1 cellular context compared by ENCODE assay signal in the genomic region with DNA sequence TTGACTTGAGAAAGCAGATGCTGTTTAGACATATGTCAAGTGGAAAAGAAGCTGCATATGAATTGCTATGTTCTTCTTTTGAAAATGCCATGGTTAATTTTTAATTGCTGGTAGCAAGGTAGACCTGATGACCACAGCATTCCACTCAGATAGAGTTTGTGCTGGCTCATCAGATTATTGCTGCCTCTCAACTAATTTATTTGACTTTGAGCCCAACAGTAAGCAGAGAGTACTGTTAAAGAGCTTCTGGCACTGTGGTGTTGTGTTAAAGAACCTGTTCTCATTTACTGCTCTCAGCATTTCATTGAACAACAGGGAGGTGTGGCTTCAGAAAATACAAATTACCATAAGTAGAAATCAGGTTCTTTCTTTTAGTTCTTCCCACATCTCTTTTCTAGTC.
TF ChIP-seq lines count a peak whose summit lies in the region.

No MANE protein-coding gene starts in this region.

TF ChIP-seq in GM23338, 12 proteins besides CTCF, POLR2A, EP300 and RAD21 (continued from another document):
- TF ChIP-seq CREB1 (CRISPR knock-in tag; IDR thresholded peaks at IDR 0.05; ENCODE audit: low read depth) (no peak), POLR2AphosphoS5 (IDR thresholded peaks at IDR 0.05; ENCODE audit: low read depth) (no peak), EZH2 (IDR thresholded peaks at IDR 0.05; ENCODE audit: low read depth, unreplicated experiment) (no peak), ZNF331 (CRISPR knock-in tag; IDR thresholded peaks at IDR 0.05; ENCODE audit: low read depth) (no peak)
- TF ChIP-seq, protein P1, sequence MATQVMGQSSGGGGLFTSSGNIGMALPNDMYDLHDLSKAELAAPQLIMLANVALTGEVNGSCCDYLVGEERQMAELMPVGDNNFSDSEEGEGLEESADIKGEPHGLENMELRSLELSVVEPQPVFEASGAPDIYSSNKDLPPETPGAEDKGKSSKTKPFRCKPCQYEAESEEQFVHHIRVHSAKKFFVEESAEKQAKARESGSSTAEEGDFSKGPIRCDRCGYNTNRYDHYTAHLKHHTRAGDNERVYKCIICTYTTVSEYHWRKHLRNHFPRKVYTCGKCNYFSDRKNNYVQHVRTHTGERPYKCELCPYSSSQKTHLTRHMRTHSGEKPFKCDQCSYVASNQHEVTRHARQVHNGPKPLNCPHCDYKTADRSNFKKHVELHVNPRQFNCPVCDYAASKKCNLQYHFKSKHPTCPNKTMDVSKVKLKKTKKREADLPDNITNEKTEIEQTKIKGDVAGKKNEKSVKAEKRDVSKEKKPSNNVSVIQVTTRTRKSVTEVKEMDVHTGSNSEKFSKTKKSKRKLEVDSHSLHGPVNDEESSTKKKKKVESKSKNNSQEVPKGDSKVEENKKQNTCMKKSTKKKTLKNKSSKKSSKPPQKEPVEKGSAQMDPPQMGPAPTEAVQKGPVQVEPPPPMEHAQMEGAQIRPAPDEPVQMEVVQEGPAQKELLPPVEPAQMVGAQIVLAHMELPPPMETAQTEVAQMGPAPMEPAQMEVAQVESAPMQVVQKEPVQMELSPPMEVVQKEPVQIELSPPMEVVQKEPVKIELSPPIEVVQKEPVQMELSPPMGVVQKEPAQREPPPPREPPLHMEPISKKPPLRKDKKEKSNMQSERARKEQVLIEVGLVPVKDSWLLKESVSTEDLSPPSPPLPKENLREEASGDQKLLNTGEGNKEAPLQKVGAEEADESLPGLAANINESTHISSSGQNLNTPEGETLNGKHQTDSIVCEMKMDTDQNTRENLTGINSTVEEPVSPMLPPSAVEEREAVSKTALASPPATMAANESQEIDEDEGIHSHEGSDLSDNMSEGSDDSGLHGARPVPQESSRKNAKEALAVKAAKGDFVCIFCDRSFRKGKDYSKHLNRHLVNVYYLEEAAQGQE (IDR thresholded peaks at IDR 0.05; ENCODE audit: unreplicated experiment): no peak
- TF ChIP-seq, protein P2, sequence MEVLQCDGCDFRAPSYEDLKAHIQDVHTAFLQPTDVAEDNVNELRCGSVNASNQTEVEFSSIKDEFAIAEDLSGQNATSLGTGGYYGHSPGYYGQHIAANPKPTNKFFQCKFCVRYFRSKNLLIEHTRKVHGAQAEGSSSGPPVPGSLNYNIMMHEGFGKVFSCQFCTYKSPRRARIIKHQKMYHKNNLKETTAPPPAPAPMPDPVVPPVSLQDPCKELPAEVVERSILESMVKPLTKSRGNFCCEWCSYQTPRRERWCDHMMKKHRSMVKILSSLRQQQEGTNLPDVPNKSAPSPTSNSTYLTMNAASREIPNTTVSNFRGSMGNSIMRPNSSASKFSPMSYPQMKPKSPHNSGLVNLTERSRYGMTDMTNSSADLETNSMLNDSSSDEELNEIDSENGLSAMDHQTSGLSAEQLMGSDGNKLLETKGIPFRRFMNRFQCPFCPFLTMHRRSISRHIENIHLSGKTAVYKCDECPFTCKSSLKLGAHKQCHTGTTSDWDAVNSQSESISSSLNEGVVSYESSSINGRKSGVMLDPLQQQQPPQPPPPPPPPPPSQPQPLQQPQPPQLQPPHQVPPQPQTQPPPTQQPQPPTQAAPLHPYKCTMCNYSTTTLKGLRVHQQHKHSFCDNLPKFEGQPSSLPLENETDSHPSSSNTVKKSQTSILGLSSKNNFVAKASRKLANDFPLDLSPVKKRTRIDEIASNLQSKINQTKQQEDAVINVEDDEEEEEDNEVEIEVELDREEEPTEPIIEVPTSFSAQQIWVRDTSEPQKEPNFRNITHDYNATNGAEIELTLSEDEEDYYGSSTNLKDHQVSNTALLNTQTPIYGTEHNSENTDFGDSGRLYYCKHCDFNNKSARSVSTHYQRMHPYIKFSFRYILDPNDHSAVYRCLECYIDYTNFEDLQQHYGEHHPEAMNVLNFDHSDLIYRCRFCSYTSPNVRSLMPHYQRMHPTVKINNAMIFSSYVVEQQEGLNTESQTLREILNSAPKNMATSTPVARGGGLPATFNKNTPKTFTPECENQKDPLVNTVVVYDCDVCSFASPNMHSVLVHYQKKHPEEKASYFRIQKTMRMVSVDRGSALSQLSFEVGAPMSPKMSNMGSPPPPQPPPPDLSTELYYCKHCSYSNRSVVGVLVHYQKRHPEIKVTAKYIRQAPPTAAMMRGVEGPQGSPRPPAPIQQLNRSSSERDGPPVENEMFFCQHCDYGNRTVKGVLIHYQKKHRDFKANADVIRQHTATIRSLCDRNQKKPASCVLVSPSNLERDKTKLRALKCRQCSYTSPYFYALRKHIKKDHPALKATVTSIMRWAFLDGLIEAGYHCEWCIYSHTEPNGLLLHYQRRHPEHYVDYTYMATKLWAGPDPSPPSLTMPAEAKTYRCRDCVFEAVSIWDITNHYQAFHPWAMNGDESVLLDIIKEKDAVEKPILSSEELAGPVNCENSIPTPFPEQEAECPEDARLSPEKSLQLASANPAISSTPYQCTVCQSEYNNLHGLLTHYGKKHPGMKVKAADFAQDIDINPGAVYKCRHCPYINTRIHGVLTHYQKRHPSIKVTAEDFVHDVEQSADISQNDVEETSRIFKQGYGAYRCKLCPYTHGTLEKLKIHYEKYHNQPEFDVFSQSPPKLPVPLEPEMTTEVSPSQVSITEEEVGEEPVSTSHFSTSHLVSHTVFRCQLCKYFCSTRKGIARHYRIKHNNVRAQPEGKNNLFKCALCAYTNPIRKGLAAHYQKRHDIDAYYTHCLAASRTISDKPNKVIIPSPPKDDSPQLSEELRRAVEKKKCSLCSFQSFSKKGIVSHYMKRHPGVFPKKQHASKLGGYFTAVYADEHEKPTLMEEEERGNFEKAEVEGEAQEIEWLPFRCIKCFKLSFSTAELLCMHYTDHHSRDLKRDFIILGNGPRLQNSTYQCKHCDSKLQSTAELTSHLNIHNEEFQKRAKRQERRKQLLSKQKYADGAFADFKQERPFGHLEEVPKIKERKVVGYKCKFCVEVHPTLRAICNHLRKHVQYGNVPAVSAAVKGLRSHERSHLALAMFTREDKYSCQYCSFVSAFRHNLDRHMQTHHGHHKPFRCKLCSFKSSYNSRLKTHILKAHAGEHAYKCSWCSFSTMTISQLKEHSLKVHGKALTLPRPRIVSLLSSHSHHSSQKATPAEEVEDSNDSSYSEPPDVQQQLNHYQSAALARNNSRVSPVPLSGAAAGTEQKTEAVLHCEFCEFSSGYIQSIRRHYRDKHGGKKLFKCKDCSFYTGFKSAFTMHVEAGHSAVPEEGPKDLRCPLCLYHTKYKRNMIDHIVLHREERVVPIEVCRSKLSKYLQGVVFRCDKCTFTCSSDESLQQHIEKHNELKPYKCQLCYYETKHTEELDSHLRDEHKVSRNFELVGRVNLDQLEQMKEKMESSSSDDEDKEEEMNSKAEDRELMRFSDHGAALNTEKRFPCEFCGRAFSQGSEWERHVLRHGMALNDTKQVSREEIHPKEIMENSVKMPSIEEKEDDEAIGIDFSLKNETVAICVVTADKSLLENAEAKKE (CRISPR knock-in tag; IDR thresholded peaks at IDR 0.05): no peak
